17 cellular contexts compared by ENCODE assay signal in genomic region chr17:44356241-44356640, GRCh38. TPM values are rescaled to one million over a fixed set of nuclear protein-coding genes. Genes with fewer than 3 reads are reported as not detected.
"Had no signal": no experiment of that assay in that cellular context is flagged by ENCODE, and none has a peak within 500 bp of the region (broad histone marks: within the 10 kb centered on the region; RNA-seq: fewer than 3 reads in every experiment).

No MANE protein-coding gene starts in this region.

- DNase-seq: activated CD4-positive, alpha-beta T cell treated with anti-CD3 and anti-CD28 coated beads for 36 hours; activated CD4-positive, alpha-beta T cell treated with anti-CD3 and anti-CD28 coated beads, Interleukin-2, amount 50 U/mL, for 48 hours; activated gamma-delta T cell treated with Interleukin-2 at 50 U/mL for 16 hours; activated T-cell treated with anti-CD3 and anti-CD28 coated beads for 4 hours; cerebellar nuclear complex; effector CD4-positive, alpha-beta T cell; esophagus squamous epithelium; mesenchymal stem cell; naive thymus-derived CD4-positive, alpha-beta T cell; sigmoid colon; stimulated activated CD4-positive, alpha-beta T cell treated with anti-CD3 and anti-CD28 coated beads, Interleukin-4, amount 100 ng/mL, for 24 hours; T-helper 2 cell; testis had no signal

- ATAC-seq: activated CD4-positive, alpha-beta T cell treated with anti-CD3 and anti-CD28 coated beads for 36 hours; naive thymus-derived CD4-positive, alpha-beta T cell; stimulated activated effector memory CD8-positive, alpha-beta T cell treated with anti-CD3 and anti-CD28 coated beads, Interleukin-12 subunit alpha, Interleukin-12 subunit beta, amount 100 ng/mL, for 72 hours; WTC11 had no signal

- H3K4me3 ChIP-seq: esophagus squamous epithelium, sigmoid colon, testis had no signal

- H3K27ac ChIP-seq: esophagus squamous epithelium, neutrophil, sigmoid colon, testis had no signal

- H3K27me3 ChIP-seq: esophagus squamous epithelium, sigmoid colon, testis had no signal

- H3K9me3 ChIP-seq: esophagus squamous epithelium, neutrophil, sigmoid colon, testis had no signal

RNA-seq across cellular contexts. Expression of gene ITGA2B, which starts 33.2 kb away (rescaled TPM):
- total RNA-seq: bronchial epithelial cell had no signal
- polyA plus RNA-seq: naive thymus-derived CD4-positive, alpha-beta T cell had no signal

RNA-seq across cellular contexts. Expression of gene RUNDC3A, which starts 47.8 kb away (rescaled TPM):
- polyA plus RNA-seq: naive thymus-derived CD4-positive, alpha-beta T cell had no signal
